In genomic region chr10:23530079-23530478, GRCh38 we compare ENCODE assay signal across 12 cellular contexts.
DNase-seq lines count a peak whose midpoint lies in the region; ATAC-seq, FAIRE-seq and TF ChIP-seq lines count a peak whose summit lies in the region.
"Had no signal": no experiment of that assay in that cellular context is flagged by ENCODE, and none has a peak within 500 bp of the region (broad histone marks: within the 10 kb centered on the region; RNA-seq: fewer than 3 reads in every experiment).

No MANE protein-coding gene starts in this region.

- WGBS in hepatocyte (ENCODE audit: low lambda C conversion rate, missing lambda C conversion rate) = 88% methylated on average over 2 of the region's 2 CpGs

- no peaks in the 10 kb centered on the region for H4K20me1 ChIP-seq in hepatocyte (ENCODE audit: insufficient read depth, poor library complexity, severe bottlenecking)

- H3K4me3 ChIP-seq in astrocyte of the cerebellum (ENCODE audit: low read depth, low read length) = no peak overlapping the region
- H3K4me3 ChIP-seq in hepatocyte = no peak overlapping the region
- H3K4me3 ChIP-seq in WERI-Rb-1 (ENCODE audit: low read depth, low read length) = no peak overlapping the region
- H3K4me3 ChIP-seq: skin epidermis had no signal

- ATAC-seq in HG02642 (IDR thresholded peaks at IDR 0.05; ENCODE audit: poor library complexity, unreplicated experiment) (no peak), HG03354 (IDR thresholded peaks at IDR 0.05; ENCODE audit: poor library complexity, severe bottlenecking, unreplicated experiment) (no peak)
- ATAC-seq: left cardiac atrium had no signal

- DNase-seq in AG20443 (ENCODE audit: low spot score) (peak; percentile 18), GM19239 (ENCODE audit: insufficient read length, low spot score) (no peak), astrocyte of the cerebellum (ENCODE audit: low read depth) (peak; percentile 1), hepatocyte (ENCODE audit: low spot score) (no peak), WERI-Rb-1 (no peak), KG1 (lab: John Stamatoyannopoulos, UW) (no peak)
- DNase-seq: activated CD4-positive, alpha-beta T cell treated with anti-CD3 and anti-CD28 coated beads for 1 hour; anterior cingulate cortex; left cardiac atrium had no signal

- no peaks in the 10 kb centered on the region for H3K4me1 ChIP-seq in hepatocyte (ENCODE audit: insufficient read depth)

- peak; percentile 70 for FAIRE-seq in GM19239 (lab: Jason Lieb, UNC)

- H2AFZ ChIP-seq in hepatocyte = no peak overlapping the region

- H3K27me3 ChIP-seq in hepatocyte = peaks cover 11% of the 10 kb centered on the region
- H3K27me3 ChIP-seq in WERI-Rb-1 (ENCODE audit: insufficient read depth, low read depth, severe bottlenecking) = no peaks in the 10 kb centered on the region

- in situ Hi-C loops in astrocyte of the cerebellum (cut with HindIII; ENCODE audit: low sequenced_read_pairs) = no loop called here

- H3K36me3 ChIP-seq in hepatocyte (replicated peaks; ENCODE audit: insufficient read depth, low read depth) (no peaks in the 10 kb centered on the region), WERI-Rb-1 (no peaks in the 10 kb centered on the region)

- no peaks in the 10 kb centered on the region for H3K9me3 ChIP-seq in hepatocyte (ENCODE audit: low read depth)
- no peaks in the 10 kb centered on the region for H3K9me3 ChIP-seq in WERI-Rb-1 (ENCODE audit: severe bottlenecking)

- H3K9me2 ChIP-seq in hepatocyte (replicated peaks; ENCODE audit: insufficient read depth) = no peaks in the 10 kb centered on the region

- H3K27ac ChIP-seq in hepatocyte (no peak overlapping the region), WERI-Rb-1 (no peak overlapping the region)

- no peak overlapping the region for H3K4me2 ChIP-seq in hepatocyte

- H3K79me2 ChIP-seq in hepatocyte = no peaks in the 10 kb centered on the region

- peak; percentile 3 for TF ChIP-seq CTCF in astrocyte of the cerebellum (IDR thresholded peaks at IDR 0.05; ENCODE audit: low read depth, low read length, missing control alignments)
- peak; percentile 49 for TF ChIP-seq CTCF in hepatocyte (IDR thresholded peaks at IDR 0.05; ENCODE audit: poor library complexity)
- no peak for TF ChIP-seq CTCF in WERI-Rb-1 (IDR thresholded peaks at IDR 0.05; ENCODE audit: low read depth, low read length)

Comparison
In these comparisons a context has a peak if more than half of its experiments do, and no peak if none do; other contexts are left out.
1. DNase-seq: peak in AG20443 (single experiment) and astrocyte of the cerebellum (single experiment); none in GM19239 (single experiment), hepatocyte (single experiment), WERI-Rb-1 (single experiment) and KG1 (single experiment).